Comparison of ENCODE assay signal across 1 cellular context in the genomic region with DNA sequence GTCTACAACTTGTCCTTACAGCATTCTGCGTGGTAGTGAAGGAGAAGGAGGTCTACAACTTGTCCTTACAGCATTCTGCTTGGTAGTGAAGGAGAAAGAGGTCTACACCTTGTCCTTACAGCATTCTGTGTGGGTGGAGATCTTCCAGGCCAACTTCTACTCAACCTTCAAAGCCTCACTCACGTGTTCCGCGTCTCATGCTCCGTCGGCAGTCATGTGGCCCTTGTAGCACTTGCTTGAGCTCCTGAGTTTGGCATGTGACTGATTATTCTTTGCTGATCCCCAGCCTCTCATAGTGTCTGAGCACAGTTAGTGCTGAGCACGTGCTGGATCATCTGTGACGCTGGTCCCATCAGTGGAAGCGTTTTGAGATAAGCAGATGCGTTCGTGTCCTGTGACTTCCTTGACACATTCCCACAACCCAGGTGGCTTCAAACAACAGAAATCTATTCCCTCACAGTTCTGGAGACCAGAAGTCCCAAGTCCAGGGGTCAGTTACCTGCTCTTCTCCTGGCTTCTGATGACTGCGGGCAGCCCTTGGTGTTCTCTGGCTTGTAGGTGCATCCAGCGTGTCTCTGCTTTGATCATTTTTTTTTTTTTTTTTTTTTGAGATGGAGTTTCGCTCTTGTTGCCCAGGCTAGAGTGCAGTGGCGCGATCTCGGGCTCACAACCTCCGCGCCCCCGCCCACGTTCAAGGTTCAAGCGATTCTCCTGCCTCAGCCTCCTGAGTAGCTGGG.
TF ChIP-seq lines count a peak whose summit lies in the region.

No MANE protein-coding gene starts in this region.

TF ChIP-seq in HepG2, 621 proteins besides CTCF, POLR2A, EP300 and RAD21 (continued from another document and continues in another):
- no peak for TF ChIP-seq ZHX1 (CRISPR knock-in tag; IDR thresholded peaks at IDR 0.05; ENCODE audit: low read depth)
- TF ChIP-seq, protein P1, sequence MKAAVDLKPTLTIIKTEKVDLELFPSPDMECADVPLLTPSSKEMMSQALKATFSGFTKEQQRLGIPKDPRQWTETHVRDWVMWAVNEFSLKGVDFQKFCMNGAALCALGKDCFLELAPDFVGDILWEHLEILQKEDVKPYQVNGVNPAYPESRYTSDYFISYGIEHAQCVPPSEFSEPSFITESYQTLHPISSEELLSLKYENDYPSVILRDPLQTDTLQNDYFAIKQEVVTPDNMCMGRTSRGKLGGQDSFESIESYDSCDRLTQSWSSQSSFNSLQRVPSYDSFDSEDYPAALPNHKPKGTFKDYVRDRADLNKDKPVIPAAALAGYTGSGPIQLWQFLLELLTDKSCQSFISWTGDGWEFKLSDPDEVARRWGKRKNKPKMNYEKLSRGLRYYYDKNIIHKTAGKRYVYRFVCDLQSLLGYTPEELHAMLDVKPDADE (CRISPR knock-in tag; IDR thresholded peaks at IDR 0.05), result no peak
- 0 out of 2 replicates have a peak, but pooled peaks have one; percentile 17 for TF ChIP-seq ZNF7 (CRISPR knock-in tag; IDR thresholded peaks at IDR 0.05)
- TF ChIP-seq CENPT (CRISPR knock-in tag; IDR thresholded peaks at IDR 0.05; ENCODE audit: low read depth), result peak; percentile 82; the same call in 1 of the 2 replicates
- TF ChIP-seq FOSL1 (CRISPR knock-in tag; IDR thresholded peaks at IDR 0.05; ENCODE audit: borderline replicate concordance), result no peak
- TF ChIP-seq ZNF251 (CRISPR knock-in tag; IDR thresholded peaks at IDR 0.05), result no peak
- peak; percentile 79 for TF ChIP-seq TEAD3 (CRISPR knock-in tag; optimal IDR thresholded peaks at IDR 0.05; ENCODE audit: borderline replicate concordance)
- TF ChIP-seq, protein P2, sequence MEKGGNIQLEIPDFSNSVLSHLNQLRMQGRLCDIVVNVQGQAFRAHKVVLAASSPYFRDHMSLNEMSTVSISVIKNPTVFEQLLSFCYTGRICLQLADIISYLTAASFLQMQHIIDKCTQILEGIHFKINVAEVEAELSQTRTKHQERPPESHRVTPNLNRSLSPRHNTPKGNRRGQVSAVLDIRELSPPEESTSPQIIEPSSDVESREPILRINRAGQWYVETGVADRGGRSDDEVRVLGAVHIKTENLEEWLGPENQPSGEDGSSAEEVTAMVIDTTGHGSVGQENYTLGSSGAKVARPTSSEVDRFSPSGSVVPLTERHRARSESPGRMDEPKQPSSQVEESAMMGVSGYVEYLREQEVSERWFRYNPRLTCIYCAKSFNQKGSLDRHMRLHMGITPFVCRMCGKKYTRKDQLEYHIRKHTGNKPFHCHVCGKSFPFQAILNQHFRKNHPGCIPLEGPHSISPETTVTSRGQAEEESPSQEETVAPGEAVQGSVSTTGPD (CRISPR knock-in tag; IDR thresholded peaks at IDR 0.05), result 0 out of 2 replicates have a peak, but pooled peaks have one; percentile 29
- TF ChIP-seq NR2F1 (CRISPR knock-in tag; IDR thresholded peaks at IDR 0.05), result peak in 1 of 2 experiments; percentile 72; a peak in 3 of 4 replicates
- peak; percentile 47 for TF ChIP-seq RBM39 (IDR thresholded peaks at IDR 0.05; ENCODE audit: low read depth, low read length, poor library complexity, severe bottlenecking)
- 0 out of 2 replicates have a peak, but pooled peaks have one; percentile 39 for TF ChIP-seq ZNF724P (CRISPR knock-in tag; IDR thresholded peaks at IDR 0.05; ENCODE audit: borderline replicate concordance)
- TF ChIP-seq ZNF143 (CRISPR knock-in tag; IDR thresholded peaks at IDR 0.05), result 0 out of 2 replicates have a peak, but pooled peaks have one; percentile 0
- peak; percentile 62; the same call in 1 of the 2 replicates for TF ChIP-seq ZNF605 (CRISPR knock-in tag; IDR thresholded peaks at IDR 0.05)
- TF ChIP-seq EED (CRISPR knock-in tag; IDR thresholded peaks at IDR 0.05), result no peak
- TF ChIP-seq MZF1 (CRISPR knock-in tag; IDR thresholded peaks at IDR 0.05; ENCODE audit: borderline replicate concordance), result no peak
- TF ChIP-seq NFE2 (CRISPR knock-in tag; IDR thresholded peaks at IDR 0.05), result no peak
- TF ChIP-seq MNT (IDR thresholded peaks at IDR 0.05), result peak; percentile 89
- TF ChIP-seq NFATC3 (CRISPR knock-in tag; IDR thresholded peaks at IDR 0.05), result no peak
- TF ChIP-seq ZNF431 (CRISPR knock-in tag; IDR thresholded peaks at IDR 0.05; ENCODE audit: borderline replicate concordance, low read depth), result no peak; the same call in 1 of the 2 replicates
- TF ChIP-seq ATF1 (CRISPR knock-in tag; IDR thresholded peaks at IDR 0.05), result no peak
- TF ChIP-seq KLF11 (CRISPR knock-in tag; IDR thresholded peaks at IDR 0.05), result peak; percentile 79; the same call in 1 of the 2 replicates
- TF ChIP-seq ZBTB3 (CRISPR knock-in tag; IDR thresholded peaks at IDR 0.05; ENCODE audit: borderline replicate concordance, low read depth), result no peak
- TF ChIP-seq ATF7 (IDR thresholded peaks at IDR 0.05), result no peak
- peak; percentile 41; the same call in 1 of the 2 replicates for TF ChIP-seq ATF7 (CRISPR knock-in tag; IDR thresholded peaks at IDR 0.05)
- no peak for TF ChIP-seq ZNF451 (CRISPR knock-in tag; IDR thresholded peaks at IDR 0.05)
- TF ChIP-seq MAF1 (CRISPR knock-in tag; IDR thresholded peaks at IDR 0.05; ENCODE audit: borderline replicate concordance), result no peak
- no peak for TF ChIP-seq ZNF432 (CRISPR knock-in tag; IDR thresholded peaks at IDR 0.05; ENCODE audit: borderline replicate concordance)
- no peak for TF ChIP-seq ZNF780A (CRISPR knock-in tag; IDR thresholded peaks at IDR 0.05)
- TF ChIP-seq MAX (IDR thresholded peaks at IDR 0.05), result peak; percentile 96
- no peak for TF ChIP-seq KLF15 (CRISPR knock-in tag; IDR thresholded peaks at IDR 0.05; ENCODE audit: borderline replicate concordance)
- TF ChIP-seq, protein P3, sequence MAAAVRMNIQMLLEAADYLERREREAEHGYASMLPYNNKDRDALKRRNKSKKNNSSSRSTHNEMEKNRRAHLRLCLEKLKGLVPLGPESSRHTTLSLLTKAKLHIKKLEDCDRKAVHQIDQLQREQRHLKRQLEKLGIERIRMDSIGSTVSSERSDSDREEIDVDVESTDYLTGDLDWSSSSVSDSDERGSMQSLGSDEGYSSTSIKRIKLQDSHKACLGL (CRISPR knock-in tag; IDR thresholded peaks at IDR 0.05), result peak; percentile 77
- no peak for TF ChIP-seq REL (CRISPR knock-in tag; conservative IDR thresholded peaks at IDR 0.05)
- TF ChIP-seq ZNF10 (CRISPR knock-in tag; IDR thresholded peaks at IDR 0.05; ENCODE audit: borderline replicate concordance, low read depth), result no peak
- TF ChIP-seq PREB (CRISPR knock-in tag; IDR thresholded peaks at IDR 0.05), result no peak
- TF ChIP-seq ZNF598 (CRISPR knock-in tag; IDR thresholded peaks at IDR 0.05; ENCODE audit: borderline replicate concordance), result peak; percentile 88; the same call in 1 of the 2 replicates
- TF ChIP-seq SMAD1 (CRISPR knock-in tag; IDR thresholded peaks at IDR 0.05; ENCODE audit: borderline replicate concordance, low read depth), result no peak
- TF ChIP-seq GZF1 (CRISPR knock-in tag; IDR thresholded peaks at IDR 0.05), result no peak
- peak; percentile 90 for TF ChIP-seq TBX2 (CRISPR knock-in tag; IDR thresholded peaks at IDR 0.05; ENCODE audit: borderline replicate concordance)
- TF ChIP-seq, protein P4, sequence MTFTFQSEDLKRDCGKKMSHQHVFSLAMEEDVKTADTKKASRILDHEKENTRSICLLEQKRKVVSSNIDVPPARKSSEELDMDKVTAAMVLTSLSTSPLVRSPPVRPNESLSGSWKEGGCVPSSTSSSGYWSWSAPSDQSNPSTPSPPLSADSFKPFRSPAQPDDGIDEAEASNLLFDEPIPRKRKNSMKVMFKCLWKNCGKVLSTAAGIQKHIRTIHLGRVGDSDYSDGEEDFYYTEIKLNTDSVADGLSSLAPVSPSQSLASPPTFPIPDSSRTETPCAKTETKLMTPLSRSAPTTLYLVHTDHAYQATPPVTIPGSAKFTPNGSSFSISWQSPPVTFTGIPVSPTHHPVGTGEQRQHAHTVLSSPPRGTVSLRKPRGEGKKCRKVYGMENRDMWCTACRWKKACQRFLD (CRISPR knock-in tag; IDR thresholded peaks at IDR 0.05; ENCODE audit: borderline replicate concordance), result peak; percentile 58; the same call in 1 of the 2 replicates
- peak; percentile 53; the same call in 1 of the 2 replicates for TF ChIP-seq ZNF639 (CRISPR knock-in tag; conservative IDR thresholded peaks at IDR 0.05)
- peak; percentile 97 for TF ChIP-seq BORCS8-MEF2B (CRISPR knock-in tag; IDR thresholded peaks at IDR 0.05)
- peak; percentile 90 for TF ChIP-seq KAT7 (CRISPR knock-in tag; IDR thresholded peaks at IDR 0.05; ENCODE audit: borderline replicate concordance)
- no peak for TF ChIP-seq ZNF644 (CRISPR knock-in tag; IDR thresholded peaks at IDR 0.05; ENCODE audit: low read depth)
- no peak for TF ChIP-seq CBX2 (IDR thresholded peaks at IDR 0.05; ENCODE audit: low read depth, low read length)
- peak; percentile 43; the same call in 1 of the 2 replicates for TF ChIP-seq CBX2 (CRISPR knock-in tag; IDR thresholded peaks at IDR 0.05; ENCODE audit: low read depth)
- no peak for TF ChIP-seq ZNF235 (CRISPR knock-in tag; IDR thresholded peaks at IDR 0.05; ENCODE audit: borderline replicate concordance)
- TF ChIP-seq SP5 (CRISPR knock-in tag; IDR thresholded peaks at IDR 0.05; ENCODE audit: borderline replicate concordance, low read depth), result no peak; the same call in 1 of the 2 replicates
- TF ChIP-seq RFXAP (CRISPR knock-in tag; IDR thresholded peaks at IDR 0.05; ENCODE audit: borderline replicate concordance), result 0 out of 2 replicates have a peak, but pooled peaks have one; percentile 36
- 0 out of 2 replicates have a peak, but pooled peaks have one; percentile 50 for TF ChIP-seq ZNF317 (CRISPR knock-in tag; IDR thresholded peaks at IDR 0.05)
- TF ChIP-seq, protein P5, sequence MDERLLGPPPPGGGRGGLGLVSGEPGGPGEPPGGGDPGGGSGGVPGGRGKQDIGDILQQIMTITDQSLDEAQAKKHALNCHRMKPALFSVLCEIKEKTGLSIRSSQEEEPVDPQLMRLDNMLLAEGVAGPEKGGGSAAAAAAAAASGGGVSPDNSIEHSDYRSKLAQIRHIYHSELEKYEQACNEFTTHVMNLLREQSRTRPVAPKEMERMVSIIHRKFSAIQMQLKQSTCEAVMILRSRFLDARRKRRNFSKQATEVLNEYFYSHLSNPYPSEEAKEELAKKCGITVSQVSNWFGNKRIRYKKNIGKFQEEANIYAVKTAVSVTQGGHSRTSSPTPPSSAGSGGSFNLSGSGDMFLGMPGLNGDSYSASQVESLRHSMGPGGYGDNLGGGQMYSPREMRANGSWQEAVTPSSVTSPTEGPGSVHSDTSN (CRISPR knock-in tag; IDR thresholded peaks at IDR 0.05), result no peak
- TF ChIP-seq, protein P6, sequence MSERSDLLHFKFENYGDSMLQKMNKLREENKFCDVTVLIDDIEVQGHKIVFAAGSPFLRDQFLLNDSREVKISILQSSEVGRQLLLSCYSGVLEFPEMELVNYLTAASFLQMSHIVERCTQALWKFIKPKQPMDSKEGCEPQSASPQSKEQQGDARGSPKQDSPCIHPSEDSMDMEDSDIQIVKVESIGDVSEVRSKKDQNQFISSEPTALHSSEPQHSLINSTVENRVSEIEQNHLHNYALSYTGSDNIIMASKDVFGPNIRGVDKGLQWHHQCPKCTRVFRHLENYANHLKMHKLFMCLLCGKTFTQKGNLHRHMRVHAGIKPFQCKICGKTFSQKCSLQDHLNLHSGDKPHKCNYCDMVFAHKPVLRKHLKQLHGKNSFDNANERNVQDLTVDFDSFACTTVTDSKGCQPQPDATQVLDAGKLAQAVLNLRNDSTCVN (CRISPR knock-in tag; IDR thresholded peaks at IDR 0.05; ENCODE audit: borderline replicate concordance), result peak; percentile 72; the same call in 1 of the 2 replicates
- TF ChIP-seq PHF21A (CRISPR knock-in tag; IDR thresholded peaks at IDR 0.05), result peak; percentile 76
